In the genomic region with DNA sequence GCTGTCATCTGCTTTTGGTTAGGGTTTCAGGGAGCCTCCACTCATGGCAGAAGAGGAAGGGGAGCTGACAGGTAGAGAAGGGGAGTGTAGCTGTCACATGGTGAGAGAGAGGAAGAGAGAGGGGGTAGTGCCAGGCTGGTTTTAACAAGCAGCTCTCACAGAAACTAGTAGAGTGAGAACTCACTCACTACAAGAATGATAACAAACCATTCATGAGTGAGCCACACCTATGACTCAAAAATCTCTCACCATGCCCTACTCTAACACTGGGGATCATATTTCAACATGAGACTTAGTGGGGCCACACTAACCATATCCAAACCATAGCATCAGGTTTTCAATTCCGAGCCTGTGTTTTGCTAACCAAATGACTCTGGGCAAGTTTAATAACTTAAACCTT, we compare ENCODE assay signal across 1 cellular context.
TF ChIP-seq lines count a peak whose summit lies in the region.

No MANE protein-coding gene starts in this region.

TF ChIP-seq in GM12878, 131 proteins besides CTCF, POLR2A, EP300 and RAD21 (continued from another document):
- no peak for TF ChIP-seq MTA3 (IDR thresholded peaks at IDR 0.05; ENCODE audit: borderline replicate concordance, low read length)
TF ChIP-seq in GM12878: peak in this region for 0.
